In genomic region chr4:98522062-98522461, GRCh38 we compare ENCODE assay signal across 2 cellular contexts.
A peak's percentile ranks its signal among the peaks of the same experiment; 100 is the strongest.
TF ChIP-seq lines count a peak whose summit lies in the region.

No MANE protein-coding gene starts in this region.

TF ChIP-seq in HCT116, 20 proteins besides CTCF, POLR2A, EP300 and RAD21 (continued from another document):
- TF ChIP-seq ZBTB33 (IDR thresholded peaks at IDR 0.05; ENCODE audit: extremely low read depth, insufficient replicate concordance, low read length) (no peak), MAX (IDR thresholded peaks at IDR 0.05) (no peak), ZFX (IDR thresholded peaks at IDR 0.05) (no peak), ATF3 (IDR thresholded peaks at IDR 0.05) (no peak), EZH2phosphoT487 (IDR thresholded peaks at IDR 0.05; ENCODE audit: borderline replicate concordance) (no peak), ELF1 (IDR thresholded peaks at IDR 0.05; ENCODE audit: borderline replicate concordance, low read depth) (no peak)
TF ChIP-seq in HCT116: peak in this region for 0.

TF ChIP-seq in K562, 482 proteins besides CTCF, POLR2A, EP300 and RAD21:
- no peak for TF ChIP-seq CUX1 (CRISPR knock-in tag; IDR thresholded peaks at IDR 0.05)
- peak; percentile 58; the same call in 1 of the 2 replicates for TF ChIP-seq SPI1 (IDR thresholded peaks at IDR 0.05; ENCODE audit: borderline replicate concordance, low read depth, low read length)
- no peak for TF ChIP-seq EGR1 (conservative IDR thresholded peaks at IDR 0.05)
- TF ChIP-seq CBX5 (IDR thresholded peaks at IDR 0.05; ENCODE audit: borderline replicate concordance, low read depth) = no peak
- no peak for TF ChIP-seq CREB1 (IDR thresholded peaks at IDR 0.05)
- no peak for TF ChIP-seq CREB1 (CRISPR knock-in tag; IDR thresholded peaks at IDR 0.05)
